ENCODE assay signal across 26 cellular contexts in genomic region chr11:129590753-129591475, GRCh38.
"Had no signal": no experiment of that assay in that cellular context is flagged by ENCODE, and none has a peak within 500 bp of the region (broad histone marks: within the 10 kb centered on the region; RNA-seq: fewer than 3 reads in every experiment).

No MANE protein-coding gene starts in this region.

- H3K27me3 ChIP-seq: adrenal gland, MG63 had no signal

- H3K4me1 ChIP-seq: adrenal gland had no signal

- H3K36me3 Mint-ChIP-seq: activated naive CD4-positive, alpha-beta T cell treated with anti-CD3 and anti-CD28 coated beads, Interleukin-2, amount 10 ng/mL, durations not matched to agents 7 days and 5 days; activated naive CD8-positive, alpha-beta T cell treated with anti-CD3 and anti-CD28 coated beads for 36 hours had no signal

- H3K4me3 ChIP-seq: adrenal gland, MG63, SK-N-MC had no signal

- H3K4me1 Mint-ChIP-seq: activated naive CD4-positive, alpha-beta T cell treated with anti-CD3 and anti-CD28 coated beads, Interleukin-2, amount 10 ng/mL, durations not matched to agents 7 days and 5 days; activated naive CD8-positive, alpha-beta T cell treated with anti-CD3 and anti-CD28 coated beads for 36 hours had no signal

- H3K36me3 ChIP-seq: adrenal gland, MG63 had no signal

- H3K27ac Mint-ChIP-seq: activated naive CD4-positive, alpha-beta T cell treated with anti-CD3 and anti-CD28 coated beads, Interleukin-2, amount 10 ng/mL, durations not matched to agents 7 days and 5 days; activated naive CD8-positive, alpha-beta T cell treated with anti-CD3 and anti-CD28 coated beads for 36 hours; activated T-cell treated with anti-CD3 and anti-CD28 coated beads, Interleukin-2, amount 50 U/mL, for 72 hours; activated T-helper 2 cell treated with anti-CD3 and anti-CD28 coated beads, Interferon-gamma antibody, Interleukin-2, Interleukin-4, amounts not matched to agents 10 μg/mL and 5 μg/mL and 100 μg/mL, durations not matched to agents 14 hours and 24 hours and 36 hours; T-helper 2 cell treated with Interferon-gamma antibody and Interleukin-4, amounts not matched to agents 5 μg/mL and 100 μg/mL, for 36 hours had no signal

- H3K9me3 ChIP-seq: adrenal gland, MG63 had no signal

- H3K27ac ChIP-seq: adrenal gland, SK-N-MC had no signal

- DNase-seq: activated CD4-positive, alpha-beta T cell treated with anti-CD3 and anti-CD28 coated beads for 48 hours; activated CD4-positive, alpha-beta T cell treated with anti-CD3 and anti-CD28 coated beads, Interleukin-2, amount 50 U/mL, for 4 hours; activated CD4-positive, CD25-positive, alpha-beta regulatory T cell treated with anti-CD3 and anti-CD28 coated beads, Interleukin-2, amount 50 U/mL, for 72 hours; activated gamma-delta T cell treated with Interleukin-2 at 50 U/mL for 16 hours; activated naive CD4-positive, alpha-beta T cell treated with anti-CD3 and anti-CD28 coated beads, Interleukin-2, amount 10 ng/mL, durations not matched to agents 7 days and 5 days; activated naive CD8-positive, alpha-beta T cell treated with anti-CD3 and anti-CD28 coated beads for 36 hours; activated T-cell treated with anti-CD3 and anti-CD28 coated beads, Interleukin-2, amount 50 U/mL, for 72 hours; adrenal gland; anterior cingulate cortex; MG63; MV-4-11; NCI-H1092 treated with DMSO at 0.1 percent for 48 hours; NCI-H1417 treated with DMSO at 0.1 percent for 48 hours; NCI-H1694; NCI-H2029; NCI-H2107; NCI-H2171 treated with DMSO at 0.1 percent for 48 hours; NCI-H345; NCI-H510A; NCI-H82; SW 1271 had no signal

- H3K4me3 Mint-ChIP-seq: activated naive CD4-positive, alpha-beta T cell treated with anti-CD3 and anti-CD28 coated beads, Interleukin-2, amount 10 ng/mL, durations not matched to agents 7 days and 5 days; activated naive CD8-positive, alpha-beta T cell treated with anti-CD3 and anti-CD28 coated beads for 36 hours; activated T-cell treated with anti-CD3 and anti-CD28 coated beads, Interleukin-2, amount 50 U/mL, for 72 hours; T-helper 2 cell treated with Interferon-gamma antibody and Interleukin-4, amounts not matched to agents 5 μg/mL and 100 μg/mL, for 36 hours had no signal

- H3K9me3 Mint-ChIP-seq: activated naive CD4-positive, alpha-beta T cell treated with anti-CD3 and anti-CD28 coated beads, Interleukin-2, amount 10 ng/mL, durations not matched to agents 7 days and 5 days; activated naive CD8-positive, alpha-beta T cell treated with anti-CD3 and anti-CD28 coated beads for 36 hours; activated T-helper 2 cell treated with anti-CD3 and anti-CD28 coated beads, Interferon-gamma antibody, Interleukin-2, Interleukin-4, amounts not matched to agents 10 μg/mL and 5 μg/mL and 100 μg/mL, durations not matched to agents 14 hours and 24 hours and 36 hours; T-helper 2 cell treated with Interferon-gamma antibody and Interleukin-4, amounts not matched to agents 5 μg/mL and 100 μg/mL, for 36 hours had no signal

- ATAC-seq: activated T-cell treated with anti-CD3 and anti-CD28 coated beads, Interleukin-2, amount 50 U/mL, for 72 hours; HepG2; Right ventricle myocardium inferior had no signal
